24 cellular contexts compared by ENCODE assay signal in genomic region chr16:66256919-66257318, GRCh38.
DNase-seq lines count a peak whose midpoint lies in the region; ATAC-seq, FAIRE-seq and TF ChIP-seq lines count a peak whose summit lies in the region.
"Had no signal": no experiment of that assay in that cellular context is flagged by ENCODE, and none has a peak within 500 bp of the region (broad histone marks: within the 10 kb centered on the region; RNA-seq: fewer than 3 reads in every experiment).

No MANE protein-coding gene starts in this region.

- no peak overlapping the region for H3K9ac ChIP-seq in mammary epithelial cell (ENCODE audit: insufficient read depth, low read length)
- H3K9ac ChIP-seq in endodermal cell (ENCODE audit: extremely low read depth, low read length, poor library complexity, severe bottlenecking): no peak overlapping the region
- H3K9ac ChIP-seq in kidney (ENCODE audit: low read length in 2 of 2): no peak overlapping the region
- H3K9ac ChIP-seq: SK-N-SH had no signal

- H3K4me1 Mint-ChIP-seq in MCF 10A (ENCODE audit: insufficient read depth, unreplicated experiment) (no peaks in the 10 kb centered on the region), endodermal cell (no peaks in the 10 kb centered on the region)
- H3K4me1 Mint-ChIP-seq: CD8-positive, alpha-beta memory T cell; H9 had no signal

- H3K4me1 ChIP-seq in mammary epithelial cell (ENCODE audit: insufficient read depth, low read length) (peaks cover 3% of the 10 kb centered on the region), endodermal cell (ENCODE audit: control insufficient read depth, insufficient read depth, low read length) (no peaks in the 10 kb centered on the region), kidney (ENCODE audit: control insufficient read depth in 1 of 2, insufficient read depth in 1 of 2, low read depth in 1 of 2, low read length in 2 of 2) (no peaks in the 10 kb centered on the region), upper lobe of right lung (no peaks in the 10 kb centered on the region)

- CTCF ChIA-PET in mammary epithelial cell (lab: Charles Lee; ENCODE audit: low non-redundant PET): no interaction called here
- CTCF ChIA-PET in MCF 10A (lab: Yijun Ruan, JAX): interaction anchor here (1.0 kb wide), 1 partner anchor 25 kb away, joined by 4 read pairs; no protein-coding TSS in a partner anchor

- no peaks in the 10 kb centered on the region for H4K20me1 ChIP-seq in mammary epithelial cell (ENCODE audit: insufficient read depth, low read length)

- no peak for FAIRE-seq in kidney (lab: Jason Lieb, UNC)
- FAIRE-seq: G401.6, GM19239, RCC 7860 had no signal

- peak; percentile 16 for DNase-seq in mammary epithelial cell
- no peak for DNase-seq in MCF 10A (ENCODE audit: unreplicated experiment)
- peak; percentile 38 for DNase-seq in endodermal cell
- DNase-seq in kidney: peak; percentile 16
- DNase-seq in upper lobe of right lung: peak; percentile 19
- DNase-seq in GM10266 (ENCODE audit: extremely low spot score): no peak
- DNase-seq: AML-193; C1 segment of cervical spinal cord; CD8-positive, alpha-beta memory T cell; H9; Kasumi-1; MG63; NCI-H1417 treated with DMSO at 0.1 percent for 48 hours; NCI-H187; NCI-H446; NCI-H774; OCI-M1; SHP77; SK-N-SH had no signal

- no peak overlapping the region for H3K4me2 ChIP-seq in mammary epithelial cell (ENCODE audit: insufficient read depth, low read depth, low read length)
- H3K4me2 ChIP-seq: SK-N-SH had no signal

- no peak for TF ChIP-seq POLR2A in GM18505 (IDR thresholded peaks at IDR 0.05; ENCODE audit: borderline replicate concordance, extremely low read depth, insufficient read depth, insufficient read length)

- TF ChIP-seq CTCF in mammary epithelial cell (conservative IDR thresholded peaks at IDR 0.05 in 1 of 2, IDR thresholded peaks at IDR 0.05 in 1 of 2; ENCODE audit: extremely low read depth in 1 of 2, insufficient read depth in 1 of 2, low read depth in 1 of 2, low read length in 2 of 2) (no peak), MCF 10A (IDR thresholded peaks at IDR 0.05; ENCODE audit: unreplicated experiment) (no peak), endodermal cell (conservative IDR thresholded peaks at IDR 0.05) (no peak), kidney (IDR thresholded peaks at IDR 0.05; ENCODE audit: borderline replicate concordance, extremely low read depth, insufficient read depth) (no peak), upper lobe of right lung (IDR thresholded peaks at IDR 0.05) (no peak), GM10266 (IDR thresholded peaks at IDR 0.05; ENCODE audit: control insufficient read depth, insufficient read depth, low read depth, missing control alignments) (no peak)

- peaks cover 4% of the 10 kb centered on the region for H3K9me3 ChIP-seq in mammary epithelial cell (replicated peaks; ENCODE audit: insufficient read depth, low read length)
- no peaks in the 10 kb centered on the region for H3K9me3 ChIP-seq in endodermal cell (ENCODE audit: control insufficient read depth, low read length)
- no peaks in the 10 kb centered on the region for H3K9me3 ChIP-seq in kidney (ENCODE audit: control insufficient read depth in 1 of 2, low read length in 2 of 2)
- H3K9me3 ChIP-seq in upper lobe of right lung: no peaks in the 10 kb centered on the region
- H3K9me3 ChIP-seq: MG63, SK-N-SH had no signal

- BruUV-seq in mammary epithelial cell (replicated peaks; lab: Mats Ljungman, UMichigan): no TSS peak
- BruUV-seq in MCF 10A (replicated peaks; lab: Mats Ljungman, UMichigan): no TSS peak

- H3K4me3 Mint-ChIP-seq in MCF 10A (ENCODE audit: unreplicated experiment): no peak overlapping the region
- H3K4me3 Mint-ChIP-seq in endodermal cell: no peak overlapping the region
- H3K4me3 Mint-ChIP-seq: CD8-positive, alpha-beta memory T cell; H9 had no signal

- intact Hi-C loops in mammary epithelial cell (cut with micrococcal nuclease): no loop called here
- intact Hi-C loops in MCF 10A (cut with micrococcal nuclease): no loop called here
- intact Hi-C loops in kidney (cut with DNase I): no loop called here
- intact Hi-C loops in upper lobe of right lung (cut with DNase I): no loop called here

- no peaks in the 10 kb centered on the region for H3K79me2 ChIP-seq in mammary epithelial cell (ENCODE audit: insufficient read depth, low read length)

- H3K4me3 ChIP-seq in mammary epithelial cell (replicated peaks in 1 of 3; ENCODE audit: insufficient read depth in 1 of 3, low read depth in 2 of 3, low read length in 3 of 3): no peak overlapping the region
- no peak overlapping the region for H3K4me3 ChIP-seq in endodermal cell (ENCODE audit: low read length)
- no peak overlapping the region for H3K4me3 ChIP-seq in kidney (ENCODE audit: low read length in 2 of 2)
- no peak overlapping the region for H3K4me3 ChIP-seq in upper lobe of right lung
- H3K4me3 ChIP-seq: MG63 had no signal

- ATAC-seq in upper lobe of right lung: no peak
- ATAC-seq in GM21619 (IDR thresholded peaks at IDR 0.05; ENCODE audit: unreplicated experiment): no peak
- ATAC-seq in GM18505 (IDR thresholded peaks at IDR 0.05; ENCODE audit: unreplicated experiment): no peak

- no peaks in the 10 kb centered on the region for H3K27me3 ChIP-seq in mammary epithelial cell (ENCODE audit: insufficient read depth, low read length)
- no peaks in the 10 kb centered on the region for H3K27me3 ChIP-seq in endodermal cell (ENCODE audit: control insufficient read depth, insufficient read depth, low read length, poor library complexity, severe bottlenecking)
- H3K27me3 ChIP-seq in upper lobe of right lung: no peaks in the 10 kb centered on the region
- H3K27me3 ChIP-seq: MG63 had no signal

- H2AFZ ChIP-seq in mammary epithelial cell (ENCODE audit: low read depth, low read length): no peak overlapping the region

- H3K27ac ChIP-seq in mammary epithelial cell (ENCODE audit: insufficient read depth, low read depth, low read length) (no peak overlapping the region), endodermal cell (ENCODE audit: low read depth, low read length) (no peak overlapping the region), kidney (ENCODE audit: low read depth in 2 of 2, low read length in 2 of 2) (no peak overlapping the region), upper lobe of right lung (no peak overlapping the region)

- no peak overlapping the region for H3K27ac Mint-ChIP-seq in MCF 10A (ENCODE audit: low read depth, unreplicated experiment)
- no peak overlapping the region for H3K27ac Mint-ChIP-seq in endodermal cell
- H3K27ac Mint-ChIP-seq: CD8-positive, alpha-beta memory T cell had no signal

- H3K36me3 Mint-ChIP-seq in MCF 10A (ENCODE audit: insufficient read depth, unreplicated experiment) (no peaks in the 10 kb centered on the region), endodermal cell (ENCODE audit: low read depth) (no peaks in the 10 kb centered on the region)
- H3K36me3 Mint-ChIP-seq: CD8-positive, alpha-beta memory T cell had no signal

- no peaks in the 10 kb centered on the region for H3K27me3 Mint-ChIP-seq in MCF 10A (ENCODE audit: insufficient read depth, unreplicated experiment)
- H3K27me3 Mint-ChIP-seq in endodermal cell (ENCODE audit: insufficient read depth): peaks cover 4% of the 10 kb centered on the region

- dilution Hi-C loops in mammary epithelial cell (cut with HindIII; ENCODE audit: low sequenced_read_pairs): loop anchor here (25.0 kb wide), 1 partner anchor 870 kb away; no protein-coding TSS in a partner anchor

- in situ Hi-C loops in mammary epithelial cell (cut with MboI; ENCODE audit: low sequenced_read_pairs in 2 of 2): no loop called here

- 70% methylated on average over 1 of the region's 1 CpG for WGBS in mammary epithelial cell (ENCODE audit: low coverage, missing lambda C conversion rate)
- WGBS in endodermal cell (ENCODE audit: insufficient coverage in 1 of 2, insufficient read length in 1 of 2), 2 experiments: 50 to 71% methylated on average over 1 of the region's 1 CpG

- H3K36me3 ChIP-seq in mammary epithelial cell (ENCODE audit: insufficient read depth, low read length): no peaks in the 10 kb centered on the region
- no peaks in the 10 kb centered on the region for H3K36me3 ChIP-seq in endodermal cell (ENCODE audit: control insufficient read depth, insufficient read depth, low read length)
- H3K36me3 ChIP-seq in kidney (ENCODE audit: control insufficient read depth in 1 of 2, insufficient read depth in 2 of 2, low read length in 2 of 2): no peaks in the 10 kb centered on the region
- H3K36me3 ChIP-seq in upper lobe of right lung: no peaks in the 10 kb centered on the region
- H3K36me3 ChIP-seq: MG63 had no signal

- H3K9me3 Mint-ChIP-seq in MCF 10A (ENCODE audit: unreplicated experiment): no peaks in the 10 kb centered on the region
- no peaks in the 10 kb centered on the region for H3K9me3 Mint-ChIP-seq in endodermal cell
- H3K9me3 Mint-ChIP-seq: CD8-positive, alpha-beta memory T cell; H9 had no signal

- POLR2A ChIA-PET in MCF 10A (lab: Yijun Ruan, JAX): no interaction called here

Comparison
In these comparisons a context has a peak if more than half of its experiments do, and no peak if none do; other contexts are left out.
1. DNase-seq: peak in mammary epithelial cell (single experiment), endodermal cell (single experiment), kidney (single experiment) and upper lobe of right lung (single experiment); none in MCF 10A (single experiment) and GM10266 (single experiment).